25 cellular contexts compared by ENCODE assay signal in genomic region chr11:117392979-117393378, GRCh38.
"Had no signal": no experiment of that assay in that cellular context is flagged by ENCODE, and none has a peak within 500 bp of the region (broad histone marks: within the 10 kb centered on the region; RNA-seq: fewer than 3 reads in every experiment).

No MANE protein-coding gene starts in this region.

- H3K4me3 ChIP-seq: dorsolateral prefrontal cortex, gastrocnemius medialis, heart left ventricle, hepatocyte, lower lobe of right lung, prostate gland, right atrium auricular region, skin epidermis, suprapubic skin, transverse colon, vagina had no signal

- FAIRE-seq: colon had no signal

- H3K9me3 ChIP-seq: gastrocnemius medialis, lower lobe of right lung, prostate gland, right atrium auricular region, suprapubic skin, transverse colon, vagina had no signal

- DNase-seq: effector CD4-positive, alpha-beta T cell; foreskin fibroblast; gastrocnemius medialis; heart left ventricle; left cardiac atrium; left ventricle myocardium superior; lower lobe of right lung; natural killer cell; stimulated activated CD4-positive, alpha-beta T cell treated with anti-CD3 and anti-CD28 coated beads, Interleukin-12 subunit alpha, Interleukin-12 subunit beta, amount 100 ng/mL, for 4 hours; stimulated activated CD4-positive, alpha-beta T cell treated with anti-CD3 and anti-CD28 coated beads, Interleukin-1b, Interleukin-23, amount 100 ng/mL, for 48 hours; stimulated activated CD4-positive, alpha-beta T cell treated with anti-CD3 and anti-CD28 coated beads, Interleukin-4, amount 100 ng/mL, for 1 hour; stimulated activated CD8-positive, alpha-beta memory T cell treated with anti-CD3 and anti-CD28 coated beads, Interleukin-4, amount 100 ng/mL, for 48 hours; stimulated activated naive CD4-positive, alpha-beta T cell; stimulated activated naive CD8-positive, alpha-beta T cell treated with anti-CD3 and anti-CD28 coated beads, Interleukin-15, amount 100 ng/mL, for 72 hours; transverse colon had no signal

- H3K27me3 ChIP-seq: dorsolateral prefrontal cortex, gastrocnemius medialis, heart left ventricle, hepatocyte, right atrium auricular region, suprapubic skin, transverse colon, vagina had no signal

- H3K4me1 ChIP-seq: gastrocnemius medialis, heart left ventricle, lower lobe of right lung, parathyroid adenoma, prostate gland, right atrium auricular region, suprapubic skin, transverse colon, vagina had no signal

- H2AFZ ChIP-seq: hepatocyte, parathyroid adenoma had no signal

- H3K4me2 ChIP-seq: hepatocyte had no signal

- H3K27ac ChIP-seq: dorsolateral prefrontal cortex, epithelial cell of prostate, gastrocnemius medialis, heart left ventricle, hepatocyte, lower lobe of right lung, parathyroid adenoma, prostate gland, right atrium auricular region, skin epidermis, suprapubic skin, transverse colon, vagina had no signal

- H3K9ac ChIP-seq: parathyroid adenoma had no signal
